In the genomic region with DNA sequence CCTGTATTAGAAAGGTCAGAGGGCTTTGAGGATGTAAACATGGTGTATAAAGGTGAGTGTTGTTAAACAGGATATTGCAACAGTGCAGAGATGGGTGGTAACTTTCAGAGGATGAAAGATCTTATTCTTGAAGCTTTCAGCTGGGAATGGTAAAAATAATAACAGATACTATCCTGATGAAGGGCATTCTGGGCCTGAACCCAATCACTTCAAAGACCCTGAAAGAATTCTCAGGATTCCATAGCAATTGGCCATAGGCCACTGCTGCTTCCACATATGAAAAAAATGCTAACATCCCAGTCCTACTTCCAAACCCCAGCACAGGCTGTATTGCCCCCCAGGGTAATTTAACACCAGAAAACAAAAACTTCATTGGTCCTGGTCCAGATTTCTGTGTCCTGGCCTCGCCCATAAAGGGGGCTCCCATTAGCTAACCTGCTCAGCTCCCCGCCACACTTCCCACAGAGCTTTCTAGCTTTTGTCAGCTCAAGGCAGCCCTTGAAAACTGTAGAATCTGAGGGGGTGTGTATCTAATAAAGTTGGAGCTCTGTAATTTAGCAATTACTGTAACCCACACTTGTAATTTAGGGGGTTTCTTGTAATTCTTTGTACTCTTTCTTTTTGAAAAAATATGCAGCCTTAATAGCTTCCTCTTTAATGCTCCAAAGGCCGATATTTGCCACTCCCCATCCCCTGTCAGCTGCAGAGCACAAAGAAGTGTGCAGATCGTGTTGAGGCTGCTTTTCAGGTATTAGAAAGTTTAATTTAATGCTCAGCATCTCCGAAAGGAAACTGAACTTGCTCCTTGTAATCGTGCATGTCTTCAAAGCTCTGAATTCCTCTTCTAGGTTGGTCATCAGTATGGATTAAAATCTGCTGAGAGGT, we compare ENCODE assay signal across 21 cellular contexts.
"Had no signal": no experiment of that assay in that cellular context is flagged by ENCODE, and none has a peak within 500 bp of the region (broad histone marks: within the 10 kb centered on the region; RNA-seq: fewer than 3 reads in every experiment).

No MANE protein-coding gene starts in this region.

- H2AFZ ChIP-seq: parathyroid adenoma had no signal

- H3K79me2 ChIP-seq: parathyroid adenoma had no signal

- DNase-seq: activated CD8-positive, alpha-beta memory T cell treated with anti-CD3 and anti-CD28 coated beads, Interleukin-2, amount 10 ng/mL, durations not matched to agents 7 days and 5 days; activated T-cell treated with anti-CD3 and anti-CD28 coated beads, Interleukin-2, amount 50 U/mL, for 4 hours; dorsolateral prefrontal cortex; esophagus squamous epithelium; foreskin fibroblast; hippocampal formation; kidney; mammary epithelial cell; naive thymus-derived CD8-positive, alpha-beta T cell; retina; stimulated activated CD4-positive, alpha-beta T cell treated with anti-CD3 and anti-CD28 coated beads, Interleukin-15, amount 100 ng/mL, for 24 hours; stimulated activated CD4-positive, alpha-beta T cell treated with anti-CD3 and anti-CD28 coated beads, Interleukin-4, amount 100 ng/mL, for 1 hour; stimulated activated naive B cell treated with anti-CD40 and anti-IgM and Interleukin-4, amounts not matched to agents 10 μg/mL and 1 μg/mL and 100 μg/mL, for 72 hours; substantia nigra; SW 1271; transverse colon had no signal

- H3K27me3 ChIP-seq: dorsolateral prefrontal cortex, esophagus squamous epithelium, left lung, SJSA1, transverse colon had no signal

- H3K9me3 ChIP-seq: esophagus squamous epithelium had no signal

- H3K4me1 ChIP-seq: left lung, parathyroid adenoma, transverse colon had no signal

- H3K4me1 Mint-ChIP-seq: naive thymus-derived CD8-positive, alpha-beta T cell; stimulated activated naive B cell treated with anti-CD40 and anti-IgM and Interleukin-4, amounts not matched to agents 10 μg/mL and 1 μg/mL and 100 μg/mL, for 72 hours had no signal

- H3K36me3 ChIP-seq: esophagus squamous epithelium, left lung, SJSA1, transverse colon had no signal

- H3K4me3 Mint-ChIP-seq: activated CD8-positive, alpha-beta memory T cell treated with anti-CD3 and anti-CD28 coated beads, Interleukin-2, amount 10 ng/mL, durations not matched to agents 7 days and 5 days; activated T-cell treated with anti-CD3 and anti-CD28 coated beads, Interleukin-2, amount 50 U/mL, for 4 hours; naive thymus-derived CD8-positive, alpha-beta T cell; stimulated activated naive B cell treated with anti-CD40 and anti-IgM and Interleukin-4, amounts not matched to agents 10 μg/mL and 1 μg/mL and 100 μg/mL, for 72 hours; T-helper 2 cell treated with Interferon-gamma antibody and Interleukin-4, amounts not matched to agents 5 μg/mL and 100 μg/mL, for 36 hours had no signal

- ATAC-seq: activated CD8-positive, alpha-beta memory T cell treated with anti-CD3 and anti-CD28 coated beads, Interleukin-2, amount 10 ng/mL, durations not matched to agents 7 days and 5 days; activated T-cell treated with anti-CD3 and anti-CD28 coated beads, Interleukin-2, amount 50 U/mL, for 4 hours; left lung; naive thymus-derived CD8-positive, alpha-beta T cell; stimulated activated naive B cell treated with anti-CD40 and anti-IgM and Interleukin-4, amounts not matched to agents 10 μg/mL and 1 μg/mL and 100 μg/mL, for 72 hours had no signal

- H3K27ac Mint-ChIP-seq: activated CD8-positive, alpha-beta memory T cell treated with anti-CD3 and anti-CD28 coated beads, Interleukin-2, amount 10 ng/mL, durations not matched to agents 7 days and 5 days; stimulated activated naive B cell treated with anti-CD40 and anti-IgM and Interleukin-4, amounts not matched to agents 10 μg/mL and 1 μg/mL and 100 μg/mL, for 72 hours; T-helper 2 cell treated with Interferon-gamma antibody and Interleukin-4, amounts not matched to agents 5 μg/mL and 100 μg/mL, for 36 hours had no signal

- H3K27ac ChIP-seq: dorsolateral prefrontal cortex, esophagus squamous epithelium, left lung, parathyroid adenoma, SJSA1, skin epidermis, transverse colon had no signal

- H3K27me3 Mint-ChIP-seq: activated CD8-positive, alpha-beta memory T cell treated with anti-CD3 and anti-CD28 coated beads, Interleukin-2, amount 10 ng/mL, durations not matched to agents 7 days and 5 days; naive thymus-derived CD8-positive, alpha-beta T cell; stimulated activated naive B cell treated with anti-CD40 and anti-IgM and Interleukin-4, amounts not matched to agents 10 μg/mL and 1 μg/mL and 100 μg/mL, for 72 hours had no signal

- H3K4me3 ChIP-seq: dorsolateral prefrontal cortex, esophagus squamous epithelium, left lung, SJSA1, skin epidermis, transverse colon had no signal

- H3K9ac ChIP-seq: parathyroid adenoma had no signal
